Comparison of ENCODE assay signal across 12 cellular contexts in genomic region chr12:116529048-116529447, GRCh38. TPM values are rescaled to one million over a fixed set of nuclear protein-coding genes. Genes with fewer than 3 reads are reported as not detected.
A peak's percentile ranks its signal among the peaks of the same experiment; 100 is the strongest.
DNase-seq lines count a peak whose midpoint lies in the region; ATAC-seq and TF ChIP-seq lines count a peak whose summit lies in the region.
"Had no signal": no experiment of that assay in that cellular context is flagged by ENCODE, and none has a peak within 500 bp of the region (broad histone marks: within the 10 kb centered on the region; RNA-seq: fewer than 3 reads in every experiment).

No MANE protein-coding gene starts in this region.

- no peak for TF ChIP-seq CTCF in vagina (IDR thresholded peaks at IDR 0.05)

- no peaks in the 10 kb centered on the region for H3K27me3 ChIP-seq in vagina

- H3K36me3 ChIP-seq in vagina, result no peaks in the 10 kb centered on the region

- TF ChIP-seq POLR2A in vagina (IDR thresholded peaks at IDR 0.05), result no peak

- H3K4me3 ChIP-seq in vagina, result no peak overlapping the region

- H3K27ac ChIP-seq in vagina, result peak overlapping the region; percentile 49

- H3K9me3 ChIP-seq in vagina, result no peaks in the 10 kb centered on the region

- intact Hi-C loops in vagina (cut with DNase I), result loop anchor here (10.0 kb wide), 1 partner anchor 234 kb away; no protein-coding TSS in a partner anchor

- ATAC-seq in HG03378 (IDR thresholded peaks at IDR 0.05; ENCODE audit: unreplicated experiment) (no peak), HG02571 (IDR thresholded peaks at IDR 0.05; ENCODE audit: unreplicated experiment) (no peak)
- ATAC-seq: activated CD4-positive, CD25-positive, alpha-beta regulatory T cell treated with anti-CD3 and anti-CD28 coated beads, Interleukin-2, amount 50 U/mL, for 24 hours; stimulated activated effector memory CD8-positive, alpha-beta T cell treated with anti-CD3 and anti-CD28 coated beads, Interleukin-12 subunit alpha, Interleukin-12 subunit beta, amount 100 ng/mL, for 72 hours had no signal

- peak; percentile 46 for DNase-seq in NCI-H748 (lab: John Stamatoyannopoulos, UW; ENCODE audit: unreplicated experiment)
- no peak for DNase-seq in NCI-H748 treated with DMSO at 0.1 percent for 48 hours (lab: John Stamatoyannopoulos, UW)
- peak; percentile 37 for DNase-seq in T1000 (lab: John Stamatoyannopoulos, UW)
- peak; percentile 32 for DNase-seq in kidney tubule cell (ENCODE audit: low spot score)
- no peak for DNase-seq in vagina (ENCODE audit: extremely low spot score in 2 of 2)
- DNase-seq in retina, result no peak
- DNase-seq: caudate nucleus, NCI-H2081 treated with DMSO at 0.1 percent for 48 hours had no signal

- H3K4me1 ChIP-seq in vagina, result peaks cover 74% of the 10 kb centered on the region

RNA-seq across cellular contexts. Expression of gene MAP1LC3B2, which starts 30.1 kb away (rescaled TPM):
- not detected for total RNA-seq in vagina

Comparison
In these comparisons a context has a peak if more than half of its experiments do, and no peak if none do; other contexts are left out.
1. DNase-seq: peak in NCI-H748 (single experiment), T1000 (single experiment) and kidney tubule cell (single experiment); none in NCI-H748 treated with DMSO at 0.1 percent for 48 hours (single experiment), vagina (0 of 2) and retina (single experiment).